Comparison of ENCODE assay signal across 8 cellular contexts in the genomic region with DNA sequence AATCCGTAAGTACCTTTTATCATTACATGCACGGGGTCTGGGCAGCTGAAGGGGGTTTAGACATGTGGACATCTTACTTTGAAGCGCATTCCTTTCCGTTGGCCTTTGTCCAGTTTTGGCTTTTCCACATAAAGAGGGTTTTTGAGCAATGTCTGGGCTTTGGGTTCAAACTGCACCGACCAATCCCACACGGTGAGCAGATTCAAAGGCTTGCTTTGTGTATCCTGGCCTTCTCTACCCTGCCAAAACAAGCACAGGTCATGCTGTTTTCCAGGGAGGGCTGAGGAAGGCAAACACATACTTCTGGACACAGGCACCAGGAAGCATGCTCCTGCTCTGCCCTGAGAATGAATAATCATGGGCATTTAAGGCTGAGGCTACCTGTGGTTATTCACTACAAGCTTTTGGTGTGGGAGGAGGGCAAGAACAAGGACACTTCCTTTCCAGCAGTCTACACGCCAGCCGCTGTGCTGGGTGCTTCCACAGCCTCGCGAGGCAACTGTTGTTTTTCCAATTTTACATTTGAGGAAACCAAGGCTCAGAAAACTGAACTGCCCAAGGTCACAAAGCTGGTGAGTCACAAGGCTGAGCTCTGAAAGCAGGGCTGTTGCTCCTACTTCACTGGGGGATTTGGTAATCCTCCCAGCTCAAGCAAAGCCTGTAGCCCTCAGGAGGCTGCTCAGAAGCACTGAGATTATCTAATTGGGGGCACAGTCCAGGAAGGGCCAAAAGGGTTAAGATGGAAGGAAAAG. TPM values are rescaled to one million over a fixed set of nuclear protein-coding genes. Genes with fewer than 3 reads are reported as not detected.
DNase-seq lines count a peak whose midpoint lies in the region; ATAC-seq and TF ChIP-seq lines count a peak whose summit lies in the region.

No MANE protein-coding gene starts in this region.

- no peak overlapping the region for H2BK15ac ChIP-seq in mesendoderm (replicated peaks; ENCODE audit: low read depth)

- no peaks in the 10 kb centered on the region for H3K79me2 ChIP-seq in mesendoderm (ENCODE audit: control insufficient read depth, insufficient read depth, low read length)

- H4K8ac ChIP-seq in mesendoderm (ENCODE audit: low read depth, low read length): no peak overlapping the region

- H3K4me1 ChIP-seq in mesendoderm (ENCODE audit: control insufficient read depth, low read depth, low read length): no peaks in the 10 kb centered on the region

- WGBS in mesendoderm (ENCODE audit: extremely low coverage, insufficient coverage, low lambda C conversion rate): no CpG with 5 or more reads among the region's 10 CpGs

- H3K23ac ChIP-seq in mesendoderm (ENCODE audit: low read length): no peak overlapping the region

- no peak overlapping the region for H2BK5ac ChIP-seq in mesendoderm (ENCODE audit: low read length)

- H3K4me2 ChIP-seq in mesendoderm (ENCODE audit: low read length): no peak overlapping the region

- no peak overlapping the region for H2AK5ac ChIP-seq in mesendoderm (ENCODE audit: low read length)

- no peak overlapping the region for H3K18ac ChIP-seq in mesendoderm (ENCODE audit: low read length)

- no peak for ATAC-seq in HG03469 (IDR thresholded peaks at IDR 0.05; ENCODE audit: unreplicated experiment)

- no peak overlapping the region for H2BK120ac ChIP-seq in mesendoderm (ENCODE audit: low read depth, low read length)

- no peak overlapping the region for H3K56ac ChIP-seq in mesendoderm (ENCODE audit: low read length)

- no peak overlapping the region for H3K9ac ChIP-seq in mesendoderm (ENCODE audit: low read length)

- DNase-seq in GDM1 (lab: John Stamatoyannopoulos, UW): peak; percentile 8
- peak; percentile 91 for DNase-seq in SIG-M5 treated with dmso at 0.1 percent for 504 hours (lab: John Stamatoyannopoulos, UW; ENCODE audit: unreplicated experiment)
- DNase-seq in fibroblast of the aortic adventitia (ENCODE audit: low read depth): peak; percentile 44
- DNase-seq in retinal pigment epithelial cell (ENCODE audit: low read depth): peak; percentile 76
- no peak for DNase-seq in mesenteric fat pad (ENCODE audit: low spot score)
- no peak for DNase-seq in NCI-H345 (lab: John Stamatoyannopoulos, UW)
- no peak for DNase-seq in mesendoderm

- no peaks in the 10 kb centered on the region for H3K79me1 ChIP-seq in mesendoderm (ENCODE audit: low read length)

- no peak for TF ChIP-seq CTCF in fibroblast of the aortic adventitia (IDR thresholded peaks at IDR 0.05; ENCODE audit: insufficient read depth, low read length)
- TF ChIP-seq CTCF in retinal pigment epithelial cell (conservative IDR thresholded peaks at IDR 0.05; ENCODE audit: low read depth, low read length): no peak

- H4K5ac ChIP-seq in mesendoderm (ENCODE audit: low read length): no peak overlapping the region

- H3K27me3 ChIP-seq in mesendoderm (ENCODE audit: insufficient read depth, low read length, poor library complexity): no peaks in the 10 kb centered on the region

- H3K36me3 ChIP-seq in mesendoderm (ENCODE audit: control insufficient read depth, insufficient read depth, low read length): no peaks in the 10 kb centered on the region

- H3K4ac ChIP-seq in mesendoderm (ENCODE audit: low read depth, low read length): no peak overlapping the region

- no peak overlapping the region for H3K27ac ChIP-seq in mesendoderm (ENCODE audit: low read depth, low read length)

- H3K4me3 ChIP-seq in fibroblast of the aortic adventitia (ENCODE audit: low read depth, low read length) (no peak overlapping the region), retinal pigment epithelial cell (ENCODE audit: low read length) (no peak overlapping the region), mesendoderm (ENCODE audit: low read length) (no peak overlapping the region)

RNA-seq across cellular contexts. Expression of gene GOLPH3, which starts 59.8 kb away (rescaled TPM):
- total RNA-seq in fibroblast of the aortic adventitia (ENCODE audit: low replicate concordance): 104 and 128 TPM in 2 replicates
- 120 TPM for total RNA-seq in mesenteric fat pad
- polyA plus RNA-seq in mesendoderm (2013, experiment 1 of 2): 85.3 TPM
- polyA plus RNA-seq in mesendoderm (2013, experiment 2 of 2): 85.6 TPM

Comparison
In these comparisons a context has a peak if more than half of its experiments do, and no peak if none do; other contexts are left out.
1. DNase-seq: peak in GDM1 (single experiment), SIG-M5 treated with dmso at 0.1 percent for 504 hours (single experiment), fibroblast of the aortic adventitia (single experiment) and retinal pigment epithelial cell (single experiment); none in mesenteric fat pad (single experiment), NCI-H345 (single experiment) and mesendoderm (single experiment).